ENCODE assay signal across 1 cellular context in genomic region chr4:120215350-120215749, GRCh38.
TF ChIP-seq lines count a peak whose summit lies in the region.

No MANE protein-coding gene starts in this region.

TF ChIP-seq in H1, 55 proteins besides CTCF, POLR2A, EP300 and RAD21 (continued from another document):
- TF ChIP-seq SIN3A (conservative IDR thresholded peaks at IDR 0.05 in 1 of 2, IDR thresholded peaks at IDR 0.05 in 1 of 2; ENCODE audit: low read depth in 1 of 2, low read length in 2 of 2) = no peak
- no peak for TF ChIP-seq BRCA1 (IDR thresholded peaks at IDR 0.05; ENCODE audit: low read depth, low read length)
- TF ChIP-seq YY1 (IDR thresholded peaks at IDR 0.05; ENCODE audit: low read depth, low read length) = no peak
- no peak for TF ChIP-seq SP1 (IDR thresholded peaks at IDR 0.05; ENCODE audit: low read depth, low read length)
- no peak for TF ChIP-seq ZNF274 (IDR thresholded peaks at IDR 0.05; ENCODE audit: borderline replicate concordance, extremely low read depth, low read length)
- TF ChIP-seq SUZ12 (IDR thresholded peaks at IDR 0.05; ENCODE audit: low read length) = no peak
- TF ChIP-seq SRF (IDR thresholded peaks at IDR 0.05; ENCODE audit: low read depth, low read length) = no peak
- TF ChIP-seq, protein P1, sequence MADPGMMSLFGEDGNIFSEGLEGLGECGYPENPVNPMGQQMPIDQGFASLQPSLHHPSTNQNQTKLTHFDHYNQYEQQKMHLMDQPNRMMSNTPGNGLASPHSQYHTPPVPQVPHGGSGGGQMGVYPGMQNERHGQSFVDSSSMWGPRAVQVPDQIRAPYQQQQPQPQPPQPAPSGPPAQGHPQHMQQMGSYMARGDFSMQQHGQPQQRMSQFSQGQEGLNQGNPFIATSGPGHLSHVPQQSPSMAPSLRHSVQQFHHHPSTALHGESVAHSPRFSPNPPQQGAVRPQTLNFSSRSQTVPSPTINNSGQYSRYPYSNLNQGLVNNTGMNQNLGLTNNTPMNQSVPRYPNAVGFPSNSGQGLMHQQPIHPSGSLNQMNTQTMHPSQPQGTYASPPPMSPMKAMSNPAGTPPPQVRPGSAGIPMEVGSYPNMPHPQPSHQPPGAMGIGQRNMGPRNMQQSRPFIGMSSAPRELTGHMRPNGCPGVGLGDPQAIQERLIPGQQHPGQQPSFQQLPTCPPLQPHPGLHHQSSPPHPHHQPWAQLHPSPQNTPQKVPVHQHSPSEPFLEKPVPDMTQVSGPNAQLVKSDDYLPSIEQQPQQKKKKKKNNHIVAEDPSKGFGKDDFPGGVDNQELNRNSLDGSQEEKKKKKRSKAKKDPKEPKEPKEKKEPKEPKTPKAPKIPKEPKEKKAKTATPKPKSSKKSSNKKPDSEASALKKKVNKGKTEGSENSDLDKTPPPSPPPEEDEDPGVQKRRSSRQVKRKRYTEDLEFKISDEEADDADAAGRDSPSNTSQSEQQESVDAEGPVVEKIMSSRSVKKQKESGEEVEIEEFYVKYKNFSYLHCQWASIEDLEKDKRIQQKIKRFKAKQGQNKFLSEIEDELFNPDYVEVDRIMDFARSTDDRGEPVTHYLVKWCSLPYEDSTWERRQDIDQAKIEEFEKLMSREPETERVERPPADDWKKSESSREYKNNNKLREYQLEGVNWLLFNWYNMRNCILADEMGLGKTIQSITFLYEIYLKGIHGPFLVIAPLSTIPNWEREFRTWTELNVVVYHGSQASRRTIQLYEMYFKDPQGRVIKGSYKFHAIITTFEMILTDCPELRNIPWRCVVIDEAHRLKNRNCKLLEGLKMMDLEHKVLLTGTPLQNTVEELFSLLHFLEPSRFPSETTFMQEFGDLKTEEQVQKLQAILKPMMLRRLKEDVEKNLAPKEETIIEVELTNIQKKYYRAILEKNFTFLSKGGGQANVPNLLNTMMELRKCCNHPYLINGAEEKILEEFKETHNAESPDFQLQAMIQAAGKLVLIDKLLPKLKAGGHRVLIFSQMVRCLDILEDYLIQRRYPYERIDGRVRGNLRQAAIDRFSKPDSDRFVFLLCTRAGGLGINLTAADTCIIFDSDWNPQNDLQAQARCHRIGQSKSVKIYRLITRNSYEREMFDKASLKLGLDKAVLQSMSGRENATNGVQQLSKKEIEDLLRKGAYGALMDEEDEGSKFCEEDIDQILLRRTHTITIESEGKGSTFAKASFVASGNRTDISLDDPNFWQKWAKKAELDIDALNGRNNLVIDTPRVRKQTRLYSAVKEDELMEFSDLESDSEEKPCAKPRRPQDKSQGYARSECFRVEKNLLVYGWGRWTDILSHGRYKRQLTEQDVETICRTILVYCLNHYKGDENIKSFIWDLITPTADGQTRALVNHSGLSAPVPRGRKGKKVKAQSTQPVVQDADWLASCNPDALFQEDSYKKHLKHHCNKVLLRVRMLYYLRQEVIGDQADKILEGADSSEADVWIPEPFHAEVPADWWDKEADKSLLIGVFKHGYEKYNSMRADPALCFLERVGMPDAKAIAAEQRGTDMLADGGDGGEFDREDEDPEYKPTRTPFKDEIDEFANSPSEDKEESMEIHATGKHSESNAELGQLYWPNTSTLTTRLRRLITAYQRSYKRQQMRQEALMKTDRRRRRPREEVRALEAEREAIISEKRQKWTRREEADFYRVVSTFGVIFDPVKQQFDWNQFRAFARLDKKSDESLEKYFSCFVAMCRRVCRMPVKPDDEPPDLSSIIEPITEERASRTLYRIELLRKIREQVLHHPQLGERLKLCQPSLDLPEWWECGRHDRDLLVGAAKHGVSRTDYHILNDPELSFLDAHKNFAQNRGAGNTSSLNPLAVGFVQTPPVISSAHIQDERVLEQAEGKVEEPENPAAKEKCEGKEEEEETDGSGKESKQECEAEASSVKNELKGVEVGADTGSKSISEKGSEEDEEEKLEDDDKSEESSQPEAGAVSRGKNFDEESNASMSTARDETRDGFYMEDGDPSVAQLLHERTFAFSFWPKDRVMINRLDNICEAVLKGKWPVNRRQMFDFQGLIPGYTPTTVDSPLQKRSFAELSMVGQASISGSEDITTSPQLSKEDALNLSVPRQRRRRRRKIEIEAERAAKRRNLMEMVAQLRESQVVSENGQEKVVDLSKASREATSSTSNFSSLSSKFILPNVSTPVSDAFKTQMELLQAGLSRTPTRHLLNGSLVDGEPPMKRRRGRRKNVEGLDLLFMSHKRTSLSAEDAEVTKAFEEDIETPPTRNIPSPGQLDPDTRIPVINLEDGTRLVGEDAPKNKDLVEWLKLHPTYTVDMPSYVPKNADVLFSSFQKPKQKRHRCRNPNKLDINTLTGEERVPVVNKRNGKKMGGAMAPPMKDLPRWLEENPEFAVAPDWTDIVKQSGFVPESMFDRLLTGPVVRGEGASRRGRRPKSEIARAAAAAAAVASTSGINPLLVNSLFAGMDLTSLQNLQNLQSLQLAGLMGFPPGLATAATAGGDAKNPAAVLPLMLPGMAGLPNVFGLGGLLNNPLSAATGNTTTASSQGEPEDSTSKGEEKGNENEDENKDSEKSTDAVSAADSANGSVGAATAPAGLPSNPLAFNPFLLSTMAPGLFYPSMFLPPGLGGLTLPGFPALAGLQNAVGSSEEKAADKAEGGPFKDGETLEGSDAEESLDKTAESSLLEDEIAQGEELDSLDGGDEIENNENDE (IDR thresholded peaks at IDR 0.05; ENCODE audit: insufficient replicate concordance, low read length) = no peak
